Comparison of ENCODE assay signal across 8 cellular contexts in genomic region chr3:139389552-139390368, GRCh38. TPM values are rescaled to one million over a fixed set of nuclear protein-coding genes. Genes with fewer than 3 reads are reported as not detected.
A peak's percentile ranks its signal among the peaks of the same experiment; 100 is the strongest.
DNase-seq lines count a peak whose midpoint lies in the region; ATAC-seq, FAIRE-seq and TF ChIP-seq lines count a peak whose summit lies in the region.

COPB2 (minus strand) TSS chr3:139389647; CDS start chr3:139389550, 97 bp downstream.

- H3K36me3 Mint-ChIP-seq in astrocyte (ENCODE audit: low read depth, unreplicated experiment): peaks cover 6% of the 10 kb centered on the region

- peak; percentile 97 for ATAC-seq in GM18505 (IDR thresholded peaks at IDR 0.05; ENCODE audit: unreplicated experiment)
- peak; percentile 97 for ATAC-seq in HG02973 (IDR thresholded peaks at IDR 0.05; ENCODE audit: unreplicated experiment)
- ATAC-seq in right cardiac atrium: peak; percentile 99 to 100

- H3K4me1 ChIP-seq in astrocyte (ENCODE audit: insufficient read depth, low read length) (peaks cover 9% of the 10 kb centered on the region), right cardiac atrium (ENCODE audit: control insufficient read depth, insufficient read depth, low read length) (peaks cover 10% of the 10 kb centered on the region), uterus (peaks cover 0 to 16% of the 10 kb centered on the region in 2 donors)

- no peaks in the 10 kb centered on the region for H3K27me3 ChIP-seq in astrocyte (ENCODE audit: insufficient read depth, low read length)
- H3K27me3 ChIP-seq in right cardiac atrium (ENCODE audit: control insufficient read depth, insufficient read depth): no peaks in the 10 kb centered on the region
- H3K27me3 ChIP-seq in uterus: no peaks in the 10 kb centered on the region

- TF ChIP-seq CTCF in astrocyte (IDR thresholded peaks at IDR 0.05; ENCODE audit: insufficient read depth, low read depth, low read length) (no peak), uterus (IDR thresholded peaks at IDR 0.05) (peak in 2 of 4 experiments; percentile 14 to 15)

- DNase-seq in NCI-H2029 (lab: John Stamatoyannopoulos, UW) (peak; percentile 98), T-helper 22 cell (ENCODE audit: low read depth) (peak; percentile 89), astrocyte (ENCODE audit: low read depth) (peak; percentile 98), right cardiac atrium (peak; percentile 100), pulmonary artery endothelial cell (ENCODE audit: low read depth, low spot score) (peak; percentile 97), uterus (peak; percentile 100)

- H3K9ac ChIP-seq in astrocyte (ENCODE audit: low read length): peak within 1 kb of the TSS; percentile 100

- peaks cover 54% of the 10 kb centered on the region for H3K79me2 ChIP-seq in astrocyte (ENCODE audit: insufficient read depth, low read length)

- H3K27me3 Mint-ChIP-seq in astrocyte (ENCODE audit: low read depth, unreplicated experiment): no peaks in the 10 kb centered on the region

- H3K27ac ChIP-seq in astrocyte (ENCODE audit: low read depth, low read length) (peak within 1 kb of the TSS; percentile 99), right cardiac atrium (ENCODE audit: low read length) (peak within 1 kb of the TSS; percentile 97), uterus (peak within 1 kb of the TSS; percentile 96 to 98)

- H3K4me3 Mint-ChIP-seq in astrocyte (ENCODE audit: unreplicated experiment): peak within 1 kb of the TSS; percentile 97

- no peaks in the 10 kb centered on the region for H3K9me3 Mint-ChIP-seq in astrocyte (ENCODE audit: unreplicated experiment)

- under 1% methylated on average over 52 of the region's 52 CpGs for WGBS in right cardiac atrium

- intact Hi-C loops in right cardiac atrium (cut with DNase I): no loop called here
- intact Hi-C loops in uterus (cut with DNase I; ENCODE audit: low total_unique reads): no loop called here

- H3K36me3 ChIP-seq in astrocyte (ENCODE audit: insufficient read depth, low read length) (no peaks in the 10 kb centered on the region), uterus (no peaks in the 10 kb centered on the region)

- H3K4me3 ChIP-seq in astrocyte (ENCODE audit: insufficient read depth, low read depth, low read length) (peak within 1 kb of the TSS; percentile 100), right cardiac atrium (ENCODE audit: low read length) (peak within 1 kb of the TSS; percentile 94), uterus (peak within 1 kb of the TSS; percentile 98 to 99)

- FAIRE-seq in astrocyte (lab: Jason Lieb, UNC): peak; percentile 88

- peak within 1 kb of the TSS; percentile 100 for H3K27ac Mint-ChIP-seq in astrocyte (ENCODE audit: unreplicated experiment)

- peak within 1 kb of the TSS; percentile 90 for H3K4me2 ChIP-seq in astrocyte (ENCODE audit: low read length)

- H3K9me3 ChIP-seq in astrocyte (ENCODE audit: insufficient read depth, low read depth, low read length) (no peaks in the 10 kb centered on the region), right cardiac atrium (ENCODE audit: control insufficient read depth, low read length) (no peaks in the 10 kb centered on the region), uterus (no peaks in the 10 kb centered on the region)

- TF ChIP-seq POLR2A in GM18505 (IDR thresholded peaks at IDR 0.05; ENCODE audit: borderline replicate concordance, extremely low read depth, insufficient read depth, insufficient read length) (peak; percentile 85), uterus (IDR thresholded peaks at IDR 0.05) (peak; percentile 65 to 87)

- H3K4me1 Mint-ChIP-seq in astrocyte (ENCODE audit: low read depth, unreplicated experiment): peaks cover 23% of the 10 kb centered on the region

- H4K20me1 ChIP-seq in astrocyte (ENCODE audit: insufficient read depth, low read length): peaks cover 38% of the 10 kb centered on the region

- peak within 1 kb of the TSS; percentile 88 for H2AFZ ChIP-seq in astrocyte (ENCODE audit: low read depth, low read length)

RNA-seq across cellular contexts. Expression of gene COPB2, which starts in this region (rescaled TPM):
- total RNA-seq in astrocyte: 269 and 270 TPM in 2 replicates
- 10 to 100 TPM; 75.6 to 98.0 (median 95.3) TPM for total RNA-seq in right cardiac atrium
- 41.0 TPM for polyA plus RNA-seq in right cardiac atrium
- 238 and 239 TPM in 2 replicates for total RNA-seq in pulmonary artery endothelial cell
- 100 to 1,000 TPM in 2 of 4 donors, 10 to 100 TPM in 2; 50.3 to 204 (median 86.5) TPM for total RNA-seq in uterus

Comparison
In these comparisons a context has a peak if more than half of its experiments do, and no peak if none do; other contexts are left out.
1. Peak in every context shown above with its lines: DNase-seq, ATAC-seq, H3K4me3 ChIP-seq and H3K27ac ChIP-seq.